20 cellular contexts compared by ENCODE assay signal in genomic region chr11:119668685-119669084, GRCh38.
"Had no signal": no experiment of that assay in that cellular context is flagged by ENCODE, and none has a peak within 500 bp of the region (broad histone marks: within the 10 kb centered on the region; RNA-seq: fewer than 3 reads in every experiment).

No MANE protein-coding gene starts in this region.

- H3K9ac ChIP-seq: neural progenitor cell, parathyroid adenoma had no signal

- DNase-seq: effector memory CD8-positive, alpha-beta T cell; esophagus squamous epithelium; foreskin fibroblast; immature natural killer cell; left cardiac atrium; left ventricle myocardium inferior; lower lobe of right lung; occipital lobe; retina; right lobe of liver; stimulated activated CD4-positive, alpha-beta T cell treated with anti-CD3 and anti-CD28 coated beads, Interleukin-4, amount 100 ng/mL, for 1 hour; stimulated activated CD8-positive, alpha-beta memory T cell treated with anti-CD3 and anti-CD28 coated beads, Interleukin-4, amount 100 ng/mL, for 48 hours; tibial artery; upper lobe of left lung; uterus had no signal

- ATAC-seq: effector memory CD8-positive, alpha-beta T cell; left cardiac atrium; lower lobe of right lung; natural killer cell treated with Interleukin-12 subunit alpha and Interleukin-12 subunit beta and Interleukin-15 and Interleukin-18, amount 100 ng/mL, for 72 hours; right lobe of liver; stimulated activated effector memory CD8-positive, alpha-beta T cell treated with anti-CD3 and anti-CD28 coated beads, Interleukin-12 subunit alpha, Interleukin-12 subunit beta, amount 100 ng/mL, for 72 hours had no signal

- H3K36me3 ChIP-seq: lower lobe of right lung, neural progenitor cell, prostate gland, right lobe of liver, upper lobe of left lung, uterus had no signal

- H3K4me1 ChIP-seq: parathyroid adenoma, right lobe of liver had no signal

- H2AFZ ChIP-seq: neural progenitor cell, parathyroid adenoma had no signal

- H3K4me3 ChIP-seq: esophagus squamous epithelium, left ventricle myocardium inferior, lower lobe of right lung, neural progenitor cell, prostate gland, right lobe of liver, tibial artery, upper lobe of left lung, uterus had no signal

- H3K27ac ChIP-seq: left ventricle myocardium inferior, lower lobe of right lung, neural progenitor cell, parathyroid adenoma, prostate gland, right lobe of liver, tibial artery, upper lobe of left lung, uterus had no signal

- H3K9me3 ChIP-seq: esophagus squamous epithelium, left ventricle myocardium inferior, lower lobe of right lung, prostate gland, right lobe of liver, tibial artery, upper lobe of left lung, uterus had no signal

- H3K79me2 ChIP-seq: parathyroid adenoma had no signal

- H3K4me2 ChIP-seq: neural progenitor cell had no signal

- H3K27me3 ChIP-seq: esophagus squamous epithelium, neural progenitor cell, right lobe of liver, tibial artery, upper lobe of left lung, uterus had no signal
